8 cellular contexts compared by ENCODE assay signal in genomic region chr9:37036237-37037136, GRCh38. TPM values are rescaled to one million over a fixed set of nuclear protein-coding genes. Genes with fewer than 3 reads are reported as not detected.
DNase-seq lines count a peak whose midpoint lies in the region; ATAC-seq, FAIRE-seq and TF ChIP-seq lines count a peak whose summit lies in the region.

No MANE protein-coding gene starts in this region.

- H3K27me3 Mint-ChIP-seq in activated CD4-positive, alpha-beta memory T cell treated with anti-CD3 and anti-CD28 coated beads, Interleukin-2, amount 10 ng/mL, durations not matched to agents 7 days and 5 days: peaks cover 93% of the 10 kb centered on the region

- H3K4me3 ChIP-seq in ACC112 (ENCODE audit: low read depth, low read length) (peak overlapping the region; percentile 65), fibroblast of pulmonary artery (replicated peaks; ENCODE audit: low read depth, low read length) (peak overlapping the region; percentile 49), neutrophil (ENCODE audit: low read depth in 1 of 2, low read length in 1 of 2) (peak overlapping the region; percentile 52 to 54)

- peak overlapping the region; percentile 8 for H2AFZ ChIP-seq in ACC112 (ENCODE audit: low read length, unreplicated experiment)

- FAIRE-seq in GM18507 (lab: Jason Lieb, UNC): peak; percentile 86

- no peak for ATAC-seq in GM19452 (IDR thresholded peaks at IDR 0.05; ENCODE audit: unreplicated experiment)

- H3K36me3 ChIP-seq in ACC112 (ENCODE audit: insufficient read depth, low read length) (no peaks in the 10 kb centered on the region), neutrophil (no peaks in the 10 kb centered on the region)

- no peak overlapping the region for H3K27ac ChIP-seq in ACC112 (ENCODE audit: low read depth, low read length)
- H3K27ac ChIP-seq in neutrophil: no peak overlapping the region

- peak overlapping the region; percentile 32 for H3K27ac Mint-ChIP-seq in activated CD4-positive, alpha-beta memory T cell treated with anti-CD3 and anti-CD28 coated beads, Interleukin-2, amount 10 ng/mL, durations not matched to agents 7 days and 5 days

- DNase-seq in GM18507 (ENCODE audit: extremely low spot score, insufficient read length, low read depth) (no peak), MV-4-11 (lab: John Stamatoyannopoulos, UW) (peak; percentile 11), fibroblast of pulmonary artery (ENCODE audit: low read depth) (peak; percentile 33), epidermal melanocyte (ENCODE audit: insufficient read length, low spot score) (no peak)
- DNase-seq in activated CD4-positive, alpha-beta memory T cell treated with anti-CD3 and anti-CD28 coated beads, Interleukin-2, amount 10 ng/mL, durations not matched to agents 7 days and 5 days: peak; percentile 46

- H3K9me3 Mint-ChIP-seq in activated CD4-positive, alpha-beta memory T cell treated with anti-CD3 and anti-CD28 coated beads, Interleukin-2, amount 10 ng/mL, durations not matched to agents 7 days and 5 days: no peaks in the 10 kb centered on the region

- TF ChIP-seq CTCF in fibroblast of pulmonary artery (IDR thresholded peaks at IDR 0.05; ENCODE audit: low read length, missing control alignments) (no peak), neutrophil (IDR thresholded peaks at IDR 0.05) (no peak)

- H3K4me1 Mint-ChIP-seq in activated CD4-positive, alpha-beta memory T cell treated with anti-CD3 and anti-CD28 coated beads, Interleukin-2, amount 10 ng/mL, durations not matched to agents 7 days and 5 days: peaks cover 40% of the 10 kb centered on the region

- CTCF ChIA-PET in activated CD4-positive, alpha-beta memory T cell treated with anti-CD3 and anti-CD28 coated beads, Interleukin-2, amount 10 ng/mL, durations not matched to agents 7 days and 5 days (lab: Charles Lee): interaction anchor here (1.1 to 1.4 kb wide), 2 partner anchors 10 to 294 kb away, joined by 4 to 5 read pairs; no protein-coding TSS in a partner anchor

- peaks cover 12% of the 10 kb centered on the region for H3K36me3 Mint-ChIP-seq in activated CD4-positive, alpha-beta memory T cell treated with anti-CD3 and anti-CD28 coated beads, Interleukin-2, amount 10 ng/mL, durations not matched to agents 7 days and 5 days (ENCODE audit: low read depth)

- H3K4me3 Mint-ChIP-seq in activated CD4-positive, alpha-beta memory T cell treated with anti-CD3 and anti-CD28 coated beads, Interleukin-2, amount 10 ng/mL, durations not matched to agents 7 days and 5 days: peak overlapping the region; percentile 83

- H3K27me3 ChIP-seq in ACC112 (ENCODE audit: insufficient read depth, low read length): peaks cover 100% of the 10 kb centered on the region
- peaks cover 100% of the 10 kb centered on the region for H3K27me3 ChIP-seq in neutrophil

- no peaks in the 10 kb centered on the region for H3K79me2 ChIP-seq in ACC112 (ENCODE audit: control insufficient read depth, insufficient read depth, low read length, unreplicated experiment)

- H3K4me1 ChIP-seq in ACC112 (ENCODE audit: control insufficient read depth, insufficient read depth, low read length, unreplicated experiment) (no peaks in the 10 kb centered on the region), neutrophil (ENCODE audit: control insufficient read depth in 1 of 2, insufficient read depth in 1 of 2, low read depth in 1 of 2, low read length in 1 of 2) (peaks cover 39 to 41% of the 10 kb centered on the region in 2 experiments)

- POLR2A ChIA-PET in activated CD4-positive, alpha-beta memory T cell treated with anti-CD3 and anti-CD28 coated beads, Interleukin-2, amount 10 ng/mL, durations not matched to agents 7 days and 5 days (lab: Charles Lee): interaction anchor here (1.3 to 1.8 kb wide), 4 partner anchors 8 to 84 kb away, joined by 5 to 9 read pairs (median 6); partner anchors contain the start of gene ZCCHC7

- H3K9me3 ChIP-seq in neutrophil: no peaks in the 10 kb centered on the region

RNA-seq across cellular contexts. Expression of gene PAX5, which starts 2.4 kb away (rescaled TPM):
- total RNA-seq in activated CD4-positive, alpha-beta memory T cell treated with anti-CD3 and anti-CD28 coated beads, Interleukin-2, amount 10 ng/mL, durations not matched to agents 7 days and 5 days: under 1 TPM; 0.05 to 0.15 TPM

Comparison
In these comparisons a context has a peak if more than half of its experiments do, and no peak if none do; other contexts are left out.
1. DNase-seq: peak in MV-4-11 (single experiment), activated CD4-positive, alpha-beta memory T cell treated with anti-CD3 and anti-CD28 coated beads, Interleukin-2, amount 10 ng/mL, durations not matched to agents 7 days and 5 days (single experiment) and fibroblast of pulmonary artery (single experiment); none in GM18507 (single experiment) and epidermal melanocyte (single experiment).
2. Peak in every context shown above with its lines, with median percentiles within 50 percentile points of each other: H3K4me3 ChIP-seq.